10 cellular contexts compared by ENCODE assay signal in the genomic region with DNA sequence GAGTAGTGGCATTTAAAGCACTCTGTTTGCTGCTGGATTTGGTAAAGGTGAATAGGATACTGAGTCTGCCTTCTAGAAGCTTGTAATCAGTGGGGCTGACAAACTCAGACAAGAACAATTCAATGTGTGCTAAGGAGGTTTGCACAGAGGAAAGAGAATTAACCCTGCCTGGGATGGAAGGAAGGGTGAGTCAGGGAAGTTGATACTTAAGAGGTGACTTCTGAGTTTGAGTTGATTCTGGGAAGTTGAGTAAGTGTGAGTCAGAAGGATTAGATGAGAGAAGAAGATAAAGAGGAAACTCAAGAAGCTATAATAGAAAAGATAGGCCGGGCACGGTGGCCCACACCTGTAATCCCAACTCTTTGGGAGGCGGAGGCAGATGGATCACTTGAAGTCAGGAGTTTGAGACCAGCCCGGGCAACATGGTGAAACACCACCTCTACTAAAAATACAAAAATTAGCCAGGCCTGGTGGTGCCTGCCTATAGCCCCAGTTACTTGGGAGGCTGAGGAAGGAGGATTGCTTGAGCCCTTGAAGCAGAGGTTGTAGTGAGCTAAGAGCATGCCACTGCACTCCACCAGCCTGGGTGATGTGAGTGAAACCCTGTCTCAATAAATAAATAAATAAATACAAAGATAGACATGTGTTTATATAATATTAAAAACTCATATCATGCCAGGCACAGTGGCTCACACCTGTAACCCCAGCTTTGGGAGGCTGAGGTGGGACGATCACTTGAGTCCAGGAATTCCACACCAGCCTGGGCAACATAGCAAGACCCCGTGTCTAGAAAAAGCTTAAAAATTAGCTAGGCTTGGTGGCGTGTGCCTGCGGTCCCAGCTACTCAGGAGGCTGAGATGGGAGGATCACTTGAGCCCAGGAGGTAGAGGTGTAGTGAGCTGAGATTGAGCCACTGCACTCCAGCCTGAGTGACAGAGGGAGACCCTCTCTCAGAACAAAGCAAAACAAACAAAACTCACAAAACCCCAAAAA.
A peak's percentile ranks its signal among the peaks of the same experiment; 100 is the strongest.
DNase-seq lines count a peak whose midpoint lies in the region; ATAC-seq and TF ChIP-seq lines count a peak whose summit lies in the region.
"Had no signal": no experiment of that assay in that cellular context is flagged by ENCODE, and none has a peak within 500 bp of the region (broad histone marks: within the 10 kb centered on the region; RNA-seq: fewer than 3 reads in every experiment).

No MANE protein-coding gene starts in this region.

- no peaks in the 10 kb centered on the region for H3K4me1 Mint-ChIP-seq in T-helper 17 cell

- H3K27ac ChIP-seq in A673 (ENCODE audit: low read depth, low read length, poor library complexity, severe bottlenecking), result no peak overlapping the region
- H3K27ac ChIP-seq: HL-60 had no signal

- DNase-seq in A673 (ENCODE audit: low spot score), result peak; percentile 43
- peak; percentile 96 for DNase-seq in HCEC 1CT
- peak; percentile 99 for DNase-seq in T1000 (lab: John Stamatoyannopoulos, UW)
- DNase-seq in fibroblast of the aortic adventitia (ENCODE audit: low read depth), result peak; percentile 80
- no peak for DNase-seq in left lobe of liver (ENCODE audit: low spot score)
- DNase-seq in T-helper 17 cell, result no peak
- no peak for DNase-seq in GOT3 (lab: John Stamatoyannopoulos, UW)
- DNase-seq: stimulated activated naive CD4-positive, alpha-beta T cell had no signal

- H3K9me3 ChIP-seq in A673 (ENCODE audit: low read depth, low read length, poor library complexity, severe bottlenecking) (no peaks in the 10 kb centered on the region), T-helper 17 cell (ENCODE audit: control insufficient read depth, low read length, poor library complexity, severe bottlenecking) (no peaks in the 10 kb centered on the region)

- POLR2A ChIA-PET in A673 (lab: Charles Lee; ENCODE audit: low non-redundant PET), result interaction anchor here (0.6 kb wide), 1 partner anchor 178 kb away, joined by 3 read pairs; no protein-coding TSS in a partner anchor

- no peaks in the 10 kb centered on the region for H3K4me1 ChIP-seq in A673 (ENCODE audit: insufficient read depth, low read length, poor library complexity, severe bottlenecking)

- no peak overlapping the region for H3K4me3 ChIP-seq in A673 (ENCODE audit: low read depth, low read length, poor library complexity, severe bottlenecking)
- no peak overlapping the region for H3K4me3 ChIP-seq in fibroblast of the aortic adventitia (ENCODE audit: low read depth, low read length)

- intact Hi-C loops in A673 (cut with micrococcal nuclease; ENCODE audit: unreplicated experiment), result no loop called here

- peaks cover 5% of the 10 kb centered on the region for H3K27me3 Mint-ChIP-seq in T-helper 17 cell

- no peaks in the 10 kb centered on the region for H3K27me3 ChIP-seq in A673 (replicated peaks; ENCODE audit: insufficient read depth, low read depth, low read length, poor library complexity)

- CTCF ChIA-PET in A673 (lab: Charles Lee), result no interaction called here

- ATAC-seq in HG02678 (IDR thresholded peaks at IDR 0.05; ENCODE audit: unreplicated experiment), result no peak
- ATAC-seq in left lobe of liver, result no peak
- ATAC-seq in T-helper 17 cell, result no peak

- no peak overlapping the region for H3K27ac Mint-ChIP-seq in T-helper 17 cell

- no peaks in the 10 kb centered on the region for H3K36me3 ChIP-seq in A673 (ENCODE audit: insufficient read depth, low read length, poor library complexity, severe bottlenecking)

- TF ChIP-seq CTCF in A673 (conservative IDR thresholded peaks at IDR 0.05; ENCODE audit: low read depth, low read length) (no peak), fibroblast of the aortic adventitia (IDR thresholded peaks at IDR 0.05; ENCODE audit: insufficient read depth, low read length) (no peak)

- BruUV-seq in A673 (replicated peaks; lab: Mats Ljungman, UMichigan), result no TSS peak

- H3K4me3 Mint-ChIP-seq in T-helper 17 cell, result no peak overlapping the region

- no peaks in the 10 kb centered on the region for H3K36me3 Mint-ChIP-seq in T-helper 17 cell (ENCODE audit: low read depth)

Comparison
In these comparisons a context has a peak if more than half of its experiments do, and no peak if none do; other contexts are left out.
1. DNase-seq: peak in A673 (single experiment), HCEC 1CT (single experiment), T1000 (single experiment) and fibroblast of the aortic adventitia (single experiment); none in left lobe of liver (single experiment), T-helper 17 cell (0 of 3) and GOT3 (single experiment).